In genomic region chr2:48306409-48307284, GRCh38 we compare ENCODE assay signal across 14 cellular contexts. TPM values are rescaled to one million over a fixed set of nuclear protein-coding genes. Genes with fewer than 3 reads are reported as not detected.
DNase-seq lines count a peak whose midpoint lies in the region; TF ChIP-seq lines count a peak whose summit lies in the region.
"Had no signal": no experiment of that assay in that cellular context is flagged by ENCODE, and none has a peak within 500 bp of the region (broad histone marks: within the 10 kb centered on the region; RNA-seq: fewer than 3 reads in every experiment).

No MANE protein-coding gene starts in this region.

- no peak overlapping the region for H3K4me3 Mint-ChIP-seq in chondrocyte (ENCODE audit: unreplicated experiment)
- H3K4me3 Mint-ChIP-seq: activated naive CD4-positive, alpha-beta T cell treated with anti-CD3 and anti-CD28 coated beads, Interleukin-2, amount 50 U/mL, for 24 hours; mesothelial cell of epicardium had no signal

- H3K9me3 Mint-ChIP-seq in chondrocyte (ENCODE audit: low read depth), result peaks cover 10% of the 10 kb centered on the region

- no peak for TF ChIP-seq POLR2A in erythroblast (IDR thresholded peaks at IDR 0.05; ENCODE audit: low read length)

- no peaks in the 10 kb centered on the region for H3K9me3 ChIP-seq in tibial artery

- H3K27me3 Mint-ChIP-seq in chondrocyte (ENCODE audit: low read depth), result no peaks in the 10 kb centered on the region
- H3K27me3 Mint-ChIP-seq: activated naive CD4-positive, alpha-beta T cell treated with anti-CD3 and anti-CD28 coated beads, Interleukin-2, amount 50 U/mL, for 24 hours had no signal

- peak overlapping the region; percentile 49 to 69 for H3K27ac ChIP-seq in tibial artery
- H3K27ac ChIP-seq: dorsolateral prefrontal cortex, HL-60, WERI-Rb-1 had no signal

- peaks cover 14% of the 10 kb centered on the region for H3K4me1 Mint-ChIP-seq in chondrocyte (ENCODE audit: low read depth)
- H3K4me1 Mint-ChIP-seq: mesothelial cell of epicardium had no signal

- no peak for TF ChIP-seq CTCF in epithelial cell of esophagus (IDR thresholded peaks at IDR 0.05; ENCODE audit: insufficient read depth, low read depth, low read length, missing control alignments)
- no peak for TF ChIP-seq CTCF in tibial artery (IDR thresholded peaks at IDR 0.05)
- no peak for TF ChIP-seq CTCF in chondrocyte (IDR thresholded peaks at IDR 0.05)

- no peak overlapping the region for H3K27ac Mint-ChIP-seq in chondrocyte (ENCODE audit: unreplicated experiment)
- H3K27ac Mint-ChIP-seq: activated naive CD4-positive, alpha-beta T cell treated with anti-CD3 and anti-CD28 coated beads, Interleukin-2, amount 50 U/mL, for 24 hours; mesothelial cell of epicardium had no signal

- H3K27me3 ChIP-seq in tibial artery, result no peaks in the 10 kb centered on the region
- H3K27me3 ChIP-seq: dorsolateral prefrontal cortex had no signal

- peaks cover 2% of the 10 kb centered on the region for H3K36me3 Mint-ChIP-seq in chondrocyte (ENCODE audit: low read depth)

- H3K4me1 ChIP-seq in tibial artery, result peaks cover 4 to 33% (median 6%) of the 10 kb centered on the region in 4 donors

- intact Hi-C loops in tibial artery (cut with DNase I; ENCODE audit: low total_unique reads), result no loop called here

- H3K4me3 ChIP-seq in epithelial cell of esophagus (ENCODE audit: low read length) (no peak overlapping the region), tibial artery (no peak overlapping the region)
- H3K4me3 ChIP-seq: dorsolateral prefrontal cortex had no signal

- no peaks in the 10 kb centered on the region for H3K36me3 ChIP-seq in tibial artery
- H3K36me3 ChIP-seq: WERI-Rb-1 had no signal

- DNase-seq in NCI-H226, result peak; percentile 50
- DNase-seq in epithelial cell of esophagus (ENCODE audit: low read depth), result peak; percentile 91
- peak; percentile 58 for DNase-seq in islet precursor cell
- no peak for DNase-seq in tibial artery
- no peak for DNase-seq in activated CD4-positive, alpha-beta T cell treated with anti-CD3 and anti-CD28 coated beads for 4 hours
- DNase-seq in erythroblast (lab: John Stamatoyannopoulos, UW), result no peak
- no peak for DNase-seq in chondrocyte (ENCODE audit: low spot score)
- DNase-seq: activated CD8-positive, alpha-beta memory T cell treated with anti-CD3 and anti-CD28 coated beads, Interleukin-2, amount 50 U/mL, for 4 hours; GOT3; WERI-Rb-1 had no signal

RNA-seq across cellular contexts. Expression of gene FOXN2, which starts 7.8 kb away (rescaled TPM):
- 6.9 to 12.9 TPM (median 12.2 TPM) in 3 replicates for total RNA-seq in chondrocyte

Comparison
In these comparisons a context has a peak if more than half of its experiments do, and no peak if none do; other contexts are left out.
1. DNase-seq: peak in NCI-H226 (single experiment), epithelial cell of esophagus (single experiment) and islet precursor cell (single experiment); none in tibial artery (0 of 2), activated CD4-positive, alpha-beta T cell treated with anti-CD3 and anti-CD28 coated beads for 4 hours (0 of 2), erythroblast (0 of 2) and chondrocyte (single experiment).